1 cellular context compared by ENCODE assay signal in the genomic region with DNA sequence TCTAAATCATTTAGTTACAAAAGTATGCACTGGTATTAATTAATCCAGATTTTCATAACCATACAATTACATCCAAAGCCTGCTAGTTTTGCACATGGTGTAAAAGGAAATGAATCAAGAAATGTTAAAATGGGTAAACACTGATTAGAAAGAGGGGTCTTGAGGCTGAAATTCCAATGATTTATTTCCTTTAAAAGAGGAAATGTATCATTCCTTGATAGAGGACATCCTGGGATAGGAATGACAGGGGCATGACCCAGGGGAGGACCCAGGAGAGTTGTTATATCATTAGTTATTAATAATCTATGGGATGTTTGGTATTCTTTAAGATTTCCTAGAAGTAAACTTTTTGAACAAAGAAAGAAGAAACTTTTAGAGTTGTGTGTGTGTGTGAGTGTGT.
TF ChIP-seq lines count a peak whose summit lies in the region.

No MANE protein-coding gene starts in this region.

TF ChIP-seq in GM23338, 12 proteins besides CTCF, POLR2A, EP300 and RAD21 (continued from another document):
- TF ChIP-seq, protein P1, sequence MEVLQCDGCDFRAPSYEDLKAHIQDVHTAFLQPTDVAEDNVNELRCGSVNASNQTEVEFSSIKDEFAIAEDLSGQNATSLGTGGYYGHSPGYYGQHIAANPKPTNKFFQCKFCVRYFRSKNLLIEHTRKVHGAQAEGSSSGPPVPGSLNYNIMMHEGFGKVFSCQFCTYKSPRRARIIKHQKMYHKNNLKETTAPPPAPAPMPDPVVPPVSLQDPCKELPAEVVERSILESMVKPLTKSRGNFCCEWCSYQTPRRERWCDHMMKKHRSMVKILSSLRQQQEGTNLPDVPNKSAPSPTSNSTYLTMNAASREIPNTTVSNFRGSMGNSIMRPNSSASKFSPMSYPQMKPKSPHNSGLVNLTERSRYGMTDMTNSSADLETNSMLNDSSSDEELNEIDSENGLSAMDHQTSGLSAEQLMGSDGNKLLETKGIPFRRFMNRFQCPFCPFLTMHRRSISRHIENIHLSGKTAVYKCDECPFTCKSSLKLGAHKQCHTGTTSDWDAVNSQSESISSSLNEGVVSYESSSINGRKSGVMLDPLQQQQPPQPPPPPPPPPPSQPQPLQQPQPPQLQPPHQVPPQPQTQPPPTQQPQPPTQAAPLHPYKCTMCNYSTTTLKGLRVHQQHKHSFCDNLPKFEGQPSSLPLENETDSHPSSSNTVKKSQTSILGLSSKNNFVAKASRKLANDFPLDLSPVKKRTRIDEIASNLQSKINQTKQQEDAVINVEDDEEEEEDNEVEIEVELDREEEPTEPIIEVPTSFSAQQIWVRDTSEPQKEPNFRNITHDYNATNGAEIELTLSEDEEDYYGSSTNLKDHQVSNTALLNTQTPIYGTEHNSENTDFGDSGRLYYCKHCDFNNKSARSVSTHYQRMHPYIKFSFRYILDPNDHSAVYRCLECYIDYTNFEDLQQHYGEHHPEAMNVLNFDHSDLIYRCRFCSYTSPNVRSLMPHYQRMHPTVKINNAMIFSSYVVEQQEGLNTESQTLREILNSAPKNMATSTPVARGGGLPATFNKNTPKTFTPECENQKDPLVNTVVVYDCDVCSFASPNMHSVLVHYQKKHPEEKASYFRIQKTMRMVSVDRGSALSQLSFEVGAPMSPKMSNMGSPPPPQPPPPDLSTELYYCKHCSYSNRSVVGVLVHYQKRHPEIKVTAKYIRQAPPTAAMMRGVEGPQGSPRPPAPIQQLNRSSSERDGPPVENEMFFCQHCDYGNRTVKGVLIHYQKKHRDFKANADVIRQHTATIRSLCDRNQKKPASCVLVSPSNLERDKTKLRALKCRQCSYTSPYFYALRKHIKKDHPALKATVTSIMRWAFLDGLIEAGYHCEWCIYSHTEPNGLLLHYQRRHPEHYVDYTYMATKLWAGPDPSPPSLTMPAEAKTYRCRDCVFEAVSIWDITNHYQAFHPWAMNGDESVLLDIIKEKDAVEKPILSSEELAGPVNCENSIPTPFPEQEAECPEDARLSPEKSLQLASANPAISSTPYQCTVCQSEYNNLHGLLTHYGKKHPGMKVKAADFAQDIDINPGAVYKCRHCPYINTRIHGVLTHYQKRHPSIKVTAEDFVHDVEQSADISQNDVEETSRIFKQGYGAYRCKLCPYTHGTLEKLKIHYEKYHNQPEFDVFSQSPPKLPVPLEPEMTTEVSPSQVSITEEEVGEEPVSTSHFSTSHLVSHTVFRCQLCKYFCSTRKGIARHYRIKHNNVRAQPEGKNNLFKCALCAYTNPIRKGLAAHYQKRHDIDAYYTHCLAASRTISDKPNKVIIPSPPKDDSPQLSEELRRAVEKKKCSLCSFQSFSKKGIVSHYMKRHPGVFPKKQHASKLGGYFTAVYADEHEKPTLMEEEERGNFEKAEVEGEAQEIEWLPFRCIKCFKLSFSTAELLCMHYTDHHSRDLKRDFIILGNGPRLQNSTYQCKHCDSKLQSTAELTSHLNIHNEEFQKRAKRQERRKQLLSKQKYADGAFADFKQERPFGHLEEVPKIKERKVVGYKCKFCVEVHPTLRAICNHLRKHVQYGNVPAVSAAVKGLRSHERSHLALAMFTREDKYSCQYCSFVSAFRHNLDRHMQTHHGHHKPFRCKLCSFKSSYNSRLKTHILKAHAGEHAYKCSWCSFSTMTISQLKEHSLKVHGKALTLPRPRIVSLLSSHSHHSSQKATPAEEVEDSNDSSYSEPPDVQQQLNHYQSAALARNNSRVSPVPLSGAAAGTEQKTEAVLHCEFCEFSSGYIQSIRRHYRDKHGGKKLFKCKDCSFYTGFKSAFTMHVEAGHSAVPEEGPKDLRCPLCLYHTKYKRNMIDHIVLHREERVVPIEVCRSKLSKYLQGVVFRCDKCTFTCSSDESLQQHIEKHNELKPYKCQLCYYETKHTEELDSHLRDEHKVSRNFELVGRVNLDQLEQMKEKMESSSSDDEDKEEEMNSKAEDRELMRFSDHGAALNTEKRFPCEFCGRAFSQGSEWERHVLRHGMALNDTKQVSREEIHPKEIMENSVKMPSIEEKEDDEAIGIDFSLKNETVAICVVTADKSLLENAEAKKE (CRISPR knock-in tag; IDR thresholded peaks at IDR 0.05), result no peak
TF ChIP-seq in GM23338: peak in this region for 0.
